27 cellular contexts compared by ENCODE assay signal in genomic region chr1:201861448-201861847, GRCh38. TPM values are rescaled to one million over a fixed set of nuclear protein-coding genes. Genes with fewer than 3 reads are reported as not detected.
DNase-seq lines count a peak whose midpoint lies in the region; ATAC-seq, FAIRE-seq and TF ChIP-seq lines count a peak whose summit lies in the region.
"Had no signal": no experiment of that assay in that cellular context is flagged by ENCODE, and none has a peak within 500 bp of the region (broad histone marks: within the 10 kb centered on the region; RNA-seq: fewer than 3 reads in every experiment).

No MANE protein-coding gene starts in this region.

- peaks cover 18 to 79% (median 48%) of the 10 kb centered on the region in 4 experiments for H3K36me3 ChIP-seq in H1 (ENCODE audit: control insufficient read depth in 2 of 4, insufficient read depth in 4 of 4, low read length in 3 of 4)
- peaks cover 24 to 84% of the 10 kb centered on the region in 2 experiments for H3K36me3 ChIP-seq in mesenchymal stem cell (ENCODE audit: control insufficient read depth in 1 of 2, insufficient read depth in 2 of 2, low read depth in 1 of 2, low read length in 2 of 2)

- no peaks in the 10 kb centered on the region for H3K9me3 ChIP-seq in H1 (ENCODE audit: insufficient read depth in 2 of 2, low read depth in 1 of 2, low read length in 1 of 2)
- no peaks in the 10 kb centered on the region for H3K9me3 ChIP-seq in mesenchymal stem cell (ENCODE audit: control insufficient read depth, low read length)
- H3K9me3 ChIP-seq: Caco-2 had no signal

- DNase-seq in LNCaP clone FGC (ENCODE audit: low read depth) (peak; percentile 19), H1 (ENCODE audit: low read depth in 1 of 2, low spot score in 2 of 2) (no peak), mesenchymal stem cell (peak; percentile 72), H4 (ENCODE audit: low spot score) (no peak)
- DNase-seq in activated effector memory CD4-positive, alpha-beta T cell treated with Interleukin-2 at 50 U/mL for 16 hours = no peak
- DNase-seq in stimulated activated CD4-positive, alpha-beta T cell treated with anti-CD3 and anti-CD28 coated beads, Interleukin-12 subunit alpha, Interleukin-12 subunit beta, amount 100 ng/mL, for 4 hours = no peak
- DNase-seq: C1 segment of cervical spinal cord; Caco-2; CD8-positive, alpha-beta T cell; DMS 273 treated with DMSO at 0.1 percent for 48 hours; DMS79 treated with DMSO at 0.1 percent for 48 hours; GF-D8; Karpas-422; NCI-H1092 treated with DMSO at 0.1 percent for 48 hours; NCI-H1436; NCI-H187; NCI-H2171 treated with DMSO at 0.1 percent for 48 hours; NCI-H524; NCI-H774; PC-9; Right ventricle myocardium superior; RPMI8226; T-cell had no signal

- H2AFZ ChIP-seq in H1 (ENCODE audit: low read length) (no peak overlapping the region), mesenchymal stem cell (ENCODE audit: low read depth, low read length) (no peak overlapping the region)
- H2AFZ ChIP-seq: PC-9 had no signal

- H3K79me2 ChIP-seq in H1 (ENCODE audit: control insufficient read depth in 1 of 2, insufficient read depth in 2 of 2, low read length in 2 of 2) = no peaks in the 10 kb centered on the region

- H4K20me1 ChIP-seq in H1 (replicated peaks in 1 of 2; ENCODE audit: control insufficient read depth in 1 of 2, insufficient read depth in 2 of 2, low read length in 2 of 2) = no peaks in the 10 kb centered on the region

- H2BK120ac ChIP-seq in H1 (replicated peaks; ENCODE audit: low read depth, low read length) (no peak overlapping the region), mesenchymal stem cell (ENCODE audit: low read depth, low read length) (no peak overlapping the region)

- WGBS in H1 (ENCODE audit: extremely low coverage in 1 of 2, insufficient coverage in 1 of 2, insufficient read length in 1 of 2, insufficient replicate concordance in 2 of 2, low coverage in 1 of 2, low lambda C conversion rate in 2 of 2, missing lambda C conversion rate in 1 of 2), 2 experiments = 92% methylated on average over 7 of the region's 7 CpGs; no CpG with 5 or more reads in 1 of the 2 experiments
- 81% methylated on average over 2 of the region's 7 CpGs for WGBS in mesenchymal stem cell

- no peak overlapping the region for H2BK5ac ChIP-seq in H1 (ENCODE audit: low read depth, low read length)
- no peak overlapping the region for H2BK5ac ChIP-seq in mesenchymal stem cell (ENCODE audit: low read depth, low read length, poor library complexity, severe bottlenecking)

- H3K14ac ChIP-seq in H1 (ENCODE audit: insufficient read length) = no peak overlapping the region
- H3K14ac ChIP-seq in mesenchymal stem cell (ENCODE audit: low read length in 2 of 2) = no peak overlapping the region

- TF ChIP-seq CTCF in LNCaP clone FGC (IDR thresholded peaks at IDR 0.05; ENCODE audit: control insufficient read depth, extremely low read depth, insufficient read depth) (no peak), H1 (IDR thresholded peaks at IDR 0.05; ENCODE audit: control extremely low read depth in 1 of 3, insufficient read depth in 1 of 3, low read depth in 1 of 3, low read length in 3 of 3) (no peak)

- CTCF ChIA-PET in H1 (lab: Charles Lee; ENCODE audit: partially characterized antibody) = interaction anchor here (0.5 to 1.2 kb wide), 4 partner anchors 20 to 226 kb away, joined by 3 read pairs; no protein-coding TSS in a partner anchor

- H3K4me2 ChIP-seq in H1 (ENCODE audit: insufficient read depth in 1 of 2, low read depth in 2 of 2, low read length in 2 of 2) = no peak overlapping the region
- H3K4me2 ChIP-seq in mesenchymal stem cell (ENCODE audit: low read length, poor library complexity, severe bottlenecking) = no peak overlapping the region
- H3K4me2 ChIP-seq: PC-9 had no signal

- H4K8ac ChIP-seq in H1 (ENCODE audit: extremely low read depth, insufficient read depth, low read length) (no peak overlapping the region), mesenchymal stem cell (ENCODE audit: low read length) (no peak overlapping the region)

- no peak for TF ChIP-seq POLR2A in H1 (IDR thresholded peaks at IDR 0.05; ENCODE audit: control extremely low read depth in 1 of 2, low read depth in 2 of 2, low read length in 2 of 2)

- H4K91ac ChIP-seq in H1 (replicated peaks; ENCODE audit: insufficient read length, low read length) (no peak overlapping the region), mesenchymal stem cell (ENCODE audit: low read length) (no peak overlapping the region)

- H3K79me1 ChIP-seq in H1 (ENCODE audit: low read depth, low read length) = no peaks in the 10 kb centered on the region
- peaks cover 9% of the 10 kb centered on the region for H3K79me1 ChIP-seq in mesenchymal stem cell (replicated peaks; ENCODE audit: low read length, poor library complexity, severe bottlenecking)

- no peak for TF ChIP-seq RAD21 in H1 (IDR thresholded peaks at IDR 0.05 in 1 of 2, conservative IDR thresholded peaks at IDR 0.05 in 1 of 2; ENCODE audit: low read depth in 2 of 2, low read length in 2 of 2)

- H3K4me1 ChIP-seq in H1 (replicated peaks in 1 of 4; ENCODE audit: control insufficient read depth in 3 of 4, insufficient read depth in 4 of 4, low read length in 3 of 4) = no peaks in the 10 kb centered on the region
- H3K4me1 ChIP-seq in mesenchymal stem cell (ENCODE audit: control insufficient read depth, insufficient read depth, low read depth, low read length) = no peaks in the 10 kb centered on the region
- H3K4me1 ChIP-seq: Caco-2 had no signal

- H2BK15ac ChIP-seq in H1 (ENCODE audit: low read length) (no peak overlapping the region), mesenchymal stem cell (ENCODE audit: low read depth, poor library complexity, severe bottlenecking) (no peak overlapping the region)

- H3K4ac ChIP-seq in H1 (replicated peaks; ENCODE audit: insufficient read length, low read depth, low read length) (no peak overlapping the region), mesenchymal stem cell (ENCODE audit: low read depth in 1 of 2, low read length in 2 of 2) (no peak overlapping the region)

- TF ChIP-seq EP300 in H1 (IDR thresholded peaks at IDR 0.05; ENCODE audit: borderline replicate concordance in 1 of 2, low read depth in 2 of 2, low read length in 2 of 2) = no peak

- no peak overlapping the region for H3K23ac ChIP-seq in H1 (ENCODE audit: insufficient read length)
- no peak overlapping the region for H3K23ac ChIP-seq in mesenchymal stem cell (ENCODE audit: low read length in 2 of 2)

- H3K27me3 ChIP-seq in H1 (replicated peaks in 1 of 4; ENCODE audit: control insufficient read depth in 3 of 4, extremely low read depth in 1 of 4, insufficient read depth in 3 of 4, low read length in 3 of 4) (no peaks in the 10 kb centered on the region; a peak in 1 of 7 replicates), mesenchymal stem cell (ENCODE audit: control insufficient read depth in 1 of 2, insufficient read depth in 1 of 2, low read length in 2 of 2) (no peaks in the 10 kb centered on the region)

- no peak overlapping the region for H2BK20ac ChIP-seq in H1 (ENCODE audit: low read length)

- H3K18ac ChIP-seq in H1 (ENCODE audit: extremely low read depth, low read length) (no peak overlapping the region), mesenchymal stem cell (ENCODE audit: low read depth in 1 of 2, low read length in 2 of 2) (no peak overlapping the region)

- H3K56ac ChIP-seq in H1 (replicated peaks; ENCODE audit: insufficient read length, low read depth, low read length) = no peak overlapping the region

- no peak for ATAC-seq in HG03159 (IDR thresholded peaks at IDR 0.05; ENCODE audit: unreplicated experiment)
- ATAC-seq: CD8-positive, alpha-beta T cell; T-cell had no signal

- H2AK5ac ChIP-seq in H1 (ENCODE audit: low read depth, low read length) (no peak overlapping the region), mesenchymal stem cell (ENCODE audit: low read length, severe bottlenecking) (no peak overlapping the region)

- H3K4me3 ChIP-seq in LNCaP clone FGC (ENCODE audit: low read depth, low read length) (no peak overlapping the region), H1 (ENCODE audit: extremely low read depth in 1 of 4, insufficient read depth in 2 of 4, low read depth in 3 of 4, low read length in 4 of 4) (no peak overlapping the region), mesenchymal stem cell (ENCODE audit: insufficient read depth in 1 of 2, low read depth in 1 of 2, low read length in 2 of 2) (no peak overlapping the region)
- H3K4me3 ChIP-seq: PC-9 had no signal

- no peaks in the 10 kb centered on the region for H3K23me2 ChIP-seq in H1 (ENCODE audit: low read depth, low read length)

- H4K5ac ChIP-seq in H1 (ENCODE audit: insufficient read length, low read depth, low read length) = no peak overlapping the region

- no peak overlapping the region for H3K27ac ChIP-seq in H1 (ENCODE audit: low read depth, low read length)
- no peak overlapping the region for H3K27ac ChIP-seq in mesenchymal stem cell (ENCODE audit: low read length, poor library complexity, severe bottlenecking)
- H3K27ac ChIP-seq: PC-9 had no signal

- POLR2A ChIA-PET in H1 (lab: Charles Lee; ENCODE audit: partially characterized antibody) = interaction anchor here (1.4 kb wide), 1 partner anchor 19 kb away, joined by 3 read pairs; no protein-coding TSS in a partner anchor

- no peak overlapping the region for H3K9ac ChIP-seq in H1 (replicated peaks in 1 of 4; ENCODE audit: extremely low read depth in 1 of 4, low read depth in 3 of 4, low read length in 3 of 4)
- no peak overlapping the region for H3K9ac ChIP-seq in mesenchymal stem cell (ENCODE audit: low read length)

- FAIRE-seq in H1 (lab: Jason Lieb, UNC) = no peak
- FAIRE-seq: GM12891, GM19239, H54 had no signal

- H2BK12ac ChIP-seq in H1 (ENCODE audit: low read depth, low read length) (no peak overlapping the region), mesenchymal stem cell (ENCODE audit: low read length in 2 of 2) (no peak overlapping the region)

RNA-seq across cellular contexts. Expression of gene SHISA4, which starts 27.2 kb away (rescaled TPM):
- total RNA-seq in H1 (2021; fragmentation: NEBNext Ultra II Directional; extraction: Animal tissue kit (Norgen Biotek cat#: 25700)) = 7.8 and 9.0 TPM in 2 replicates
- polyA plus RNA-seq in H1 (2011; rRNA removed) = 28.9 and 36.0 TPM in 2 replicates
- polyA plus RNA-seq in H1 (2011; cell fraction: cytosol; rRNA removed) = 17.8 TPM
- polyA plus RNA-seq in H1 (2011; cell fraction: nucleus; rRNA removed) = 22.1 TPM
- 5.1 to 13.0 TPM (median 12.0 TPM) in 4 replicates for polyA plus RNA-seq in H1 (2012, experiment 1 of 2)
- polyA plus RNA-seq in H1 (2012, experiment 2 of 2) = 15.8 TPM
- polyA plus RNA-seq in H1 (2013, experiment 1 of 2) = 8.7 TPM
- 9.9 TPM for polyA plus RNA-seq in H1 (2013, experiment 2 of 2)
- 7.3 and 7.7 TPM in 2 replicates for polyA minus RNA-seq in H1 (2011; rRNA and poly(A)+ RNA removed)
- polyA minus RNA-seq in H1 (2011; cell fraction: cytosol; rRNA and poly(A)+ RNA removed) = 5.1 TPM
- 2.7 TPM for polyA minus RNA-seq in H1 (2011; cell fraction: nucleus; rRNA and poly(A)+ RNA removed)
- polyA plus RNA-seq in mesenchymal stem cell (2013, experiment 1 of 2) = 32.9 TPM
- 33.3 TPM for polyA plus RNA-seq in mesenchymal stem cell (2013, experiment 2 of 2)
- 46.3 and 56.1 TPM in 2 replicates for total RNA-seq in H4 (2014; rRNA removed; shearing (Covaris generic))
- total RNA-seq: CD8-positive, alpha-beta T cell had no signal

RNA-seq across cellular contexts. Expression of gene IPO9, which starts 32.5 kb away (rescaled TPM):
- total RNA-seq in H1 (2021; fragmentation: NEBNext Ultra II Directional; extraction: Animal tissue kit (Norgen Biotek cat#: 25700)) = 122 and 124 TPM in 2 replicates
- 60.4 and 61.0 TPM in 2 replicates for polyA plus RNA-seq in H1 (2011; rRNA removed)
- polyA plus RNA-seq in H1 (2011; cell fraction: cytosol; rRNA removed) = 52.6 TPM
- polyA plus RNA-seq in H1 (2011; cell fraction: nucleus; rRNA removed) = 86.1 TPM
- 54.4 to 90.7 TPM (median 74.8 TPM) in 4 replicates for polyA plus RNA-seq in H1 (2012, experiment 1 of 2)
- polyA plus RNA-seq in H1 (2012, experiment 2 of 2) = 10.5 TPM
- 49.5 TPM for polyA plus RNA-seq in H1 (2013, experiment 1 of 2)
- polyA plus RNA-seq in H1 (2013, experiment 2 of 2) = 50.6 TPM
- polyA minus RNA-seq in H1 (2011; rRNA and poly(A)+ RNA removed) = 108 and 162 TPM in 2 replicates
- polyA minus RNA-seq in H1 (2011; cell fraction: cytosol; rRNA and poly(A)+ RNA removed) = 54.3 TPM
- polyA minus RNA-seq in H1 (2011; cell fraction: nucleus; rRNA and poly(A)+ RNA removed) = 55.7 TPM
- 30.8 TPM for polyA plus RNA-seq in mesenchymal stem cell (2013, experiment 1 of 2)
- 34.0 TPM for polyA plus RNA-seq in mesenchymal stem cell (2013, experiment 2 of 2)
- 18.0 and 24.8 TPM in 2 replicates for total RNA-seq in H4 (2014; rRNA removed; shearing (Covaris generic))

Comparison
In these comparisons a context has a peak if more than half of its experiments do, and no peak if none do; other contexts are left out.
1. DNase-seq: peak in LNCaP clone FGC (single experiment) and mesenchymal stem cell (single experiment); none in H1 (0 of 2), H4 (single experiment), activated effector memory CD4-positive, alpha-beta T cell treated with Interleukin-2 at 50 U/mL for 16 hours (single experiment) and stimulated activated CD4-positive, alpha-beta T cell treated with anti-CD3 and anti-CD28 coated beads, Interleukin-12 subunit alpha, Interleukin-12 subunit beta, amount 100 ng/mL, for 4 hours (single experiment).